ENCODE assay signal across 8 cellular contexts in genomic region chr12:51323966-51324895, GRCh38.
A peak's percentile ranks its signal among the peaks of the same experiment; 100 is the strongest.
DNase-seq lines count a peak whose midpoint lies in the region; ATAC-seq lines count a peak whose summit lies in the region.

BIN2 (minus strand) TSS chr12:51324174; CDS start chr12:51324102, 72 bp downstream.

- ATAC-seq in GM18868 (IDR thresholded peaks at IDR 0.05; ENCODE audit: unreplicated experiment) (peak; percentile 59), HG03139 (IDR thresholded peaks at IDR 0.05; ENCODE audit: unreplicated experiment) (peak; percentile 47), GM19328 (IDR thresholded peaks at IDR 0.05; ENCODE audit: unreplicated experiment) (no peak)

- peak; percentile 78 for DNase-seq in activated CD4-positive, CD25-positive, alpha-beta regulatory T cell treated with anti-CD3 and anti-CD28 coated beads, Interleukin-2, amount 50 U/mL, for 72 hours
- DNase-seq in effector CD4-positive, alpha-beta T cell, result peak; percentile 50
- peak; percentile 28 to 35 for DNase-seq in stimulated activated CD4-positive, alpha-beta T cell treated with anti-CD3 and anti-CD28 coated beads, Interleukin-1b, Interleukin-23, amount 100 ng/mL, for 1 hour (ENCODE audit: low read depth in 2 of 2)
- DNase-seq in midbrain (lab: John Stamatoyannopoulos, UW) (no peak), NCI-H748 (lab: John Stamatoyannopoulos, UW; ENCODE audit: unreplicated experiment) (no peak)

Comparison
In these comparisons a context has a peak if more than half of its experiments do, and no peak if none do; other contexts are left out.
1. DNase-seq: peak in activated CD4-positive, CD25-positive, alpha-beta regulatory T cell treated with anti-CD3 and anti-CD28 coated beads, Interleukin-2, amount 50 U/mL, for 72 hours (single experiment), effector CD4-positive, alpha-beta T cell (single experiment) and stimulated activated CD4-positive, alpha-beta T cell treated with anti-CD3 and anti-CD28 coated beads, Interleukin-1b, Interleukin-23, amount 100 ng/mL, for 1 hour (2 of 2); none in midbrain (single experiment) and NCI-H748 (single experiment).